ENCODE assay signal across 8 cellular contexts in the genomic region with DNA sequence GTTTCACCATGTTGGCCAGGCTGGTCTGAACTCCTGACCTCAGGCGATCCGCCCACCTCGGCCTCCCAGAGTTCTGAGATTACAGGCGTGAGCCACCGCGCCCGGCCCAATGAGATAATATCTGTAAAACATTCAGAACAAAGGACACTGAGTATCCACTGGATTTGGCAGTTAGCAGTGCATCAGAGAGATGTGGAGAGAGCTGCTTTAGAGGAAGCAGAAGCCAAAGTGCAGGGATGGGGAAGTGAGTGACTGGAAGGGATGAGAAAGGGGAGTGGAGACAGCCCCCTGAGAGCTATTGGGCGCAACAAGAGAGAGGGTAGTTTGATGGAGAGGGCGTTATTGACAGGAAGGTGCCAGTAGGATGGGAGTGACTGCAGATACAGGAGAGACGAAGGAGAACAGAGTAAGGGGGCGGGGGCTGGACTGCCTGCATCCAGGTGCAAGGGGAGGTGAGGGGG.
DNase-seq lines count a peak whose midpoint lies in the region; ATAC-seq, FAIRE-seq and TF ChIP-seq lines count a peak whose summit lies in the region.

No MANE protein-coding gene starts in this region.

- H3K79me2 ChIP-seq in mesendoderm (ENCODE audit: control insufficient read depth, insufficient read depth, low read length): no peaks in the 10 kb centered on the region

- no peak overlapping the region for H3K9ac ChIP-seq in mesendoderm (ENCODE audit: low read length)

- no peaks in the 10 kb centered on the region for H3K79me1 ChIP-seq in mesendoderm (ENCODE audit: low read length)

- FAIRE-seq in frontal cortex (lab: Jason Lieb, UNC) (no peak), D721Med (lab: Jason Lieb, UNC) (no peak)

- H3K27ac ChIP-seq in mesendoderm (ENCODE audit: low read depth, low read length): no peak overlapping the region
- H3K27ac ChIP-seq in foreskin keratinocyte: no peak overlapping the region

- peak overlapping the region; percentile 83 for H3K4me3 Mint-ChIP-seq in T-helper 17 cell

- no peak overlapping the region for H3K23ac ChIP-seq in mesendoderm (ENCODE audit: low read length)

- DNase-seq in ELF-1 (ENCODE audit: low read depth, low spot score) (peak; percentile 81), NCI-H1105 treated with DMSO at 0.1 percent for 48 hours (lab: John Stamatoyannopoulos, UW) (peak; percentile 90), T-helper 17 cell (no peak), mesendoderm (peak; percentile 75), frontal cortex (ENCODE audit: low spot score in 2 of 2) (no peak), D721Med (ENCODE audit: insufficient read length, low spot score) (no peak), foreskin keratinocyte (no peak)

- H2AK5ac ChIP-seq in mesendoderm (ENCODE audit: low read length): no peak overlapping the region

- no peak overlapping the region for H3K4me2 ChIP-seq in mesendoderm (ENCODE audit: low read length)

- H3K27me3 Mint-ChIP-seq in T-helper 17 cell: peaks cover 44% of the 10 kb centered on the region

- peak overlapping the region; percentile 8 for H3K27ac Mint-ChIP-seq in T-helper 17 cell

- H3K36me3 Mint-ChIP-seq in T-helper 17 cell (ENCODE audit: low read depth): no peaks in the 10 kb centered on the region

- no peak overlapping the region for H4K8ac ChIP-seq in mesendoderm (ENCODE audit: low read depth, low read length)

- no peak for TF ChIP-seq CTCF in D721Med (IDR thresholded peaks at IDR 0.05; ENCODE audit: insufficient read depth, missing control alignments)
- TF ChIP-seq CTCF in foreskin keratinocyte (conservative IDR thresholded peaks at IDR 0.05): no peak

- peaks cover 13% of the 10 kb centered on the region for H3K4me1 Mint-ChIP-seq in T-helper 17 cell

- H3K27me3 ChIP-seq in mesendoderm (ENCODE audit: insufficient read depth, low read length, poor library complexity): no peaks in the 10 kb centered on the region
- peaks cover 54% of the 10 kb centered on the region for H3K27me3 ChIP-seq in foreskin keratinocyte

- no peak overlapping the region for H4K5ac ChIP-seq in mesendoderm (ENCODE audit: low read length)

- H3K4me1 ChIP-seq in mesendoderm (ENCODE audit: control insufficient read depth, low read depth, low read length) (peaks cover 16% of the 10 kb centered on the region), foreskin keratinocyte (no peaks in the 10 kb centered on the region)

- no peak overlapping the region for H3K4ac ChIP-seq in mesendoderm (ENCODE audit: low read depth, low read length)

- ATAC-seq in T-helper 17 cell: no peak
- ATAC-seq in GM21576 (IDR thresholded peaks at IDR 0.05; ENCODE audit: unreplicated experiment): no peak
- ATAC-seq in foreskin keratinocyte: no peak

- no peak overlapping the region for H2BK120ac ChIP-seq in mesendoderm (ENCODE audit: low read depth, low read length)

- no peaks in the 10 kb centered on the region for H3K9me3 ChIP-seq in T-helper 17 cell (ENCODE audit: control insufficient read depth, low read length, poor library complexity, severe bottlenecking)

- no peak overlapping the region for H3K4me3 ChIP-seq in mesendoderm (ENCODE audit: low read length)

- no peak overlapping the region for H3K18ac ChIP-seq in mesendoderm (ENCODE audit: low read length)

- WGBS in mesendoderm (ENCODE audit: extremely low coverage, insufficient coverage, low lambda C conversion rate): no CpG with 5 or more reads among the region's 11 CpGs

- no peak overlapping the region for H3K56ac ChIP-seq in mesendoderm (ENCODE audit: low read length)

- H2BK15ac ChIP-seq in mesendoderm (replicated peaks; ENCODE audit: low read depth): no peak overlapping the region

- H2BK5ac ChIP-seq in mesendoderm (ENCODE audit: low read length): no peak overlapping the region

- no peaks in the 10 kb centered on the region for H3K36me3 ChIP-seq in mesendoderm (ENCODE audit: control insufficient read depth, insufficient read depth, low read length)

Comparison
In these comparisons a context has a peak if more than half of its experiments do, and no peak if none do; other contexts are left out.
1. DNase-seq: peak in ELF-1 (single experiment), NCI-H1105 treated with DMSO at 0.1 percent for 48 hours (single experiment) and mesendoderm (single experiment); none in T-helper 17 cell (0 of 3), frontal cortex (0 of 2), D721Med (single experiment) and foreskin keratinocyte (0 of 2).